In genomic region chr7:50852901-50853300, GRCh38 we compare ENCODE assay signal across 30 cellular contexts.
"Had no signal": no experiment of that assay in that cellular context is flagged by ENCODE, and none has a peak within 500 bp of the region (broad histone marks: within the 10 kb centered on the region; RNA-seq: fewer than 3 reads in every experiment).

No MANE protein-coding gene starts in this region.

- H3K9me3 ChIP-seq: Peyer's patch had no signal

- H3K27ac ChIP-seq: Peyer's patch, SK-N-MC had no signal

- H3K27me3 ChIP-seq: Peyer's patch had no signal

- H3K4me3 Mint-ChIP-seq: activated CD4-positive, alpha-beta T cell treated with anti-CD3 and anti-CD28 coated beads, Interleukin-2, amount 10 ng/mL, durations not matched to agents 24 days and 14 days; activated CD8-positive, alpha-beta T cell treated with anti-CD3 and anti-CD28 coated beads for 36 hours; activated naive CD4-positive, alpha-beta T cell treated with anti-CD3 and anti-CD28 coated beads, Interleukin-2, amount 10 ng/mL, durations not matched to agents 7 days and 5 days; activated naive CD8-positive, alpha-beta T cell; activated naive CD8-positive, alpha-beta T cell treated with anti-CD3 and anti-CD28 coated beads, Interleukin-2, amount 50 U/mL, for 24 hours; brain had no signal

- H3K4me1 ChIP-seq: Peyer's patch had no signal

- H3K36me3 ChIP-seq: Peyer's patch had no signal

- H3K9me3 Mint-ChIP-seq: activated CD4-positive, alpha-beta T cell treated with anti-CD3 and anti-CD28 coated beads, Interleukin-2, amount 10 ng/mL, durations not matched to agents 24 days and 14 days; activated CD8-positive, alpha-beta T cell treated with anti-CD3 and anti-CD28 coated beads for 36 hours; activated naive CD4-positive, alpha-beta T cell treated with anti-CD3 and anti-CD28 coated beads, Interleukin-2, amount 10 ng/mL, durations not matched to agents 7 days and 5 days; activated naive CD8-positive, alpha-beta T cell treated with anti-CD3 and anti-CD28 coated beads, Interleukin-2, amount 50 U/mL, for 24 hours had no signal

- DNase-seq: activated CD4-positive, alpha-beta T cell treated with anti-CD3 and anti-CD28 coated beads, Interleukin-2, amount 10 ng/mL, durations not matched to agents 24 days and 14 days; activated CD4-positive, alpha-beta T cell treated with anti-CD3 and anti-CD28 coated beads, Interleukin-2, amount 50 U/mL, for 4 hours; activated CD8-positive, alpha-beta T cell treated with anti-CD3 and anti-CD28 coated beads for 36 hours; activated effector memory CD4-positive, alpha-beta T cell treated with Interleukin-2 at 50 U/mL for 16 hours; activated naive CD4-positive, alpha-beta T cell treated with anti-CD3 and anti-CD28 coated beads, Interleukin-2, amount 10 ng/mL, durations not matched to agents 7 days and 5 days; activated naive CD8-positive, alpha-beta T cell treated with anti-CD3 and anti-CD28 coated beads, Interleukin-2, amount 50 U/mL, for 24 hours; activated T-cell treated with anti-CD3 and anti-CD28 coated beads for 4 hours; activated T-cell treated with anti-CD3 and anti-CD28 coated beads, Interleukin-2, amount 50 U/mL, for 48 hours; anterior cingulate cortex; central memory CD4-positive, alpha-beta T cell; Kasumi-1; KG1; MM.1S; NCI-H1092 treated with DMSO at 0.1 percent for 48 hours; NCI-H1417; NCI-H187; NCI-H2029 treated with DMSO at 0.1 percent for 48 hours; NCI-H2107; NCI-H2171; NCI-H510A; NCI-H526; NCI-H748 treated with DMSO at 0.1 percent for 48 hours; NK-92 treated with Interleukin-12 subunit alpha and Interleukin-12 subunit beta, amount 100 ng/mL, for 24 hours; PC-3; Peyer's patch; RPMI8226; T1000 had no signal

- H3K4me3 ChIP-seq: Peyer's patch, SK-N-MC had no signal

- H3K27ac Mint-ChIP-seq: activated CD4-positive, alpha-beta T cell treated with anti-CD3 and anti-CD28 coated beads, Interleukin-2, amount 10 ng/mL, durations not matched to agents 24 days and 14 days; activated CD8-positive, alpha-beta T cell treated with anti-CD3 and anti-CD28 coated beads for 36 hours; activated naive CD4-positive, alpha-beta T cell treated with anti-CD3 and anti-CD28 coated beads, Interleukin-2, amount 10 ng/mL, durations not matched to agents 7 days and 5 days; activated naive CD8-positive, alpha-beta T cell; activated naive CD8-positive, alpha-beta T cell treated with anti-CD3 and anti-CD28 coated beads, Interleukin-2, amount 50 U/mL, for 24 hours; brain had no signal

- H3K27me3 Mint-ChIP-seq: activated CD8-positive, alpha-beta T cell treated with anti-CD3 and anti-CD28 coated beads for 36 hours had no signal

- H3K4me1 Mint-ChIP-seq: activated CD4-positive, alpha-beta T cell treated with anti-CD3 and anti-CD28 coated beads, Interleukin-2, amount 10 ng/mL, durations not matched to agents 24 days and 14 days; activated naive CD4-positive, alpha-beta T cell treated with anti-CD3 and anti-CD28 coated beads, Interleukin-2, amount 10 ng/mL, durations not matched to agents 7 days and 5 days; activated naive CD8-positive, alpha-beta T cell treated with anti-CD3 and anti-CD28 coated beads, Interleukin-2, amount 50 U/mL, for 24 hours; brain had no signal

- ATAC-seq: activated CD8-positive, alpha-beta T cell treated with anti-CD3 and anti-CD28 coated beads for 36 hours; activated naive CD8-positive, alpha-beta T cell treated with anti-CD3 and anti-CD28 coated beads, Interleukin-2, amount 50 U/mL, for 24 hours; PC-3 had no signal

- H3K36me3 Mint-ChIP-seq: activated naive CD4-positive, alpha-beta T cell treated with anti-CD3 and anti-CD28 coated beads, Interleukin-2, amount 10 ng/mL, durations not matched to agents 7 days and 5 days; activated naive CD8-positive, alpha-beta T cell; brain had no signal
